Comparison of ENCODE assay signal across 38 cellular contexts in the genomic region with DNA sequence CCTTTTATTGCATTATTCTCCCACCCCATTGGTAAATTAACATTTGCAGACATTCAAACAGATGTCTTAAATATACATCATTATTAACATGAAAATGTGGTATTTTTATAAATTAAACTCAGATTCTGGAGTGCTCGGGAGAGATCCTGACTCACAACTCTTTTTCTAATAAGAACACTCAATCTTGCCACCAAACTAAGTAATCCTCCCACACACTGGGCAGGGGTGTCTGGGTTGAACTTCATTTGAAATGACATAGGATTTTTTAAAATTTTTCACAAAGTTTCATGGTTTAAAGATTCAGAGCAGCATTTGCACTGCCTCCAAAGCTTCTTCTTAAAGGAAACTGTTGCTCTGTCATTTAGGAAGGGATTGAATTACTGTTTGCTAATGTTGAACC.
"Had no signal": no experiment of that assay in that cellular context is flagged by ENCODE, and none has a peak within 500 bp of the region (broad histone marks: within the 10 kb centered on the region; RNA-seq: fewer than 3 reads in every experiment).

No MANE protein-coding gene starts in this region.

- H3K4me3 Mint-ChIP-seq: activated naive CD4-positive, alpha-beta T cell treated with anti-CD3 and anti-CD28 coated beads for 36 hours; activated naive CD4-positive, alpha-beta T cell treated with anti-CD3 and anti-CD28 coated beads, Interleukin-2, amount 10 ng/mL, durations not matched to agents 7 days and 5 days; activated naive CD4-positive, alpha-beta T cell treated with anti-CD3 and anti-CD28 coated beads, Interleukin-2, amount 50 U/mL, for 24 hours; activated naive CD8-positive, alpha-beta T cell; activated naive CD8-positive, alpha-beta T cell treated with anti-CD3 and anti-CD28 coated beads for 36 hours; activated naive CD8-positive, alpha-beta T cell treated with anti-CD3 and anti-CD28 coated beads, Interleukin-2, amount 10 ng/mL, durations not matched to agents 7 days and 5 days; activated naive CD8-positive, alpha-beta T cell treated with anti-CD3 and anti-CD28 coated beads, Interleukin-2, amount 50 U/mL, for 24 hours; activated T-cell treated with anti-CD3 and anti-CD28 coated beads, Interleukin-2, amount 50 U/mL, for 24 hours; activated T-cell treated with anti-CD3 and anti-CD28 coated beads, Interleukin-2, amount 50 U/mL, for 4 hours; activated T-cell treated with anti-CD3 and anti-CD28 coated beads, Interleukin-2, amount 50 U/mL, for 72 hours; activated T-helper 1 cell treated with anti-CD3 and anti-CD28 coated beads, Interleukin-12 subunit alpha, Interleukin-12 subunit beta, Interleukin-2, Interleukin-4 antibody, amounts not matched to agents 30 ng/mL and 10 ng/mL and 1 ng/mL, durations not matched to agents 14 hours and 24 hours and 36 hours; activated T-helper 17 cell treated with anti-CD3 and anti-CD28 coated beads, Interleukin-2, amount 50 U/mL, for 72 hours; brain; central memory CD8-positive, alpha-beta T cell had no signal

- H3K27ac ChIP-seq: adrenal gland, ascending aorta, body of pancreas, brain microvascular endothelial cell, breast epithelium, cardiac muscle cell had no signal

- H3K4me1 ChIP-seq: adrenal gland, ascending aorta, body of pancreas, breast epithelium had no signal

- ATAC-seq: activated naive CD4-positive, alpha-beta T cell treated with anti-CD3 and anti-CD28 coated beads, Interleukin-2, amount 50 U/mL, for 72 hours; activated naive CD8-positive, alpha-beta T cell treated with anti-CD3 and anti-CD28 coated beads, Interleukin-2, amount 50 U/mL, for 24 hours; activated T-cell treated with anti-CD3 and anti-CD28 coated beads, Interleukin-2, amount 50 U/mL, for 4 hours; activated T-cell treated with anti-CD3 and anti-CD28 coated beads, Interleukin-2, amount 50 U/mL, for 72 hours; activated T-helper 17 cell treated with anti-CD3 and anti-CD28 coated beads, Interleukin-2, amount 50 U/mL, for 72 hours; body of pancreas had no signal

- H3K9me3 Mint-ChIP-seq: activated naive CD4-positive, alpha-beta T cell treated with anti-CD3 and anti-CD28 coated beads, Interleukin-2, amount 10 ng/mL, durations not matched to agents 7 days and 5 days; activated naive CD4-positive, alpha-beta T cell treated with anti-CD3 and anti-CD28 coated beads, Interleukin-2, amount 50 U/mL, for 24 hours; activated naive CD4-positive, alpha-beta T cell treated with anti-CD3 and anti-CD28 coated beads, Interleukin-2, amount 50 U/mL, for 72 hours; activated naive CD8-positive, alpha-beta T cell treated with anti-CD3 and anti-CD28 coated beads for 36 hours; activated naive CD8-positive, alpha-beta T cell treated with anti-CD3 and anti-CD28 coated beads, Interleukin-2, amount 10 ng/mL, durations not matched to agents 7 days and 5 days; activated naive CD8-positive, alpha-beta T cell treated with anti-CD3 and anti-CD28 coated beads, Interleukin-2, amount 50 U/mL, for 24 hours; activated T-cell treated with anti-CD3 and anti-CD28 coated beads, Interleukin-2, amount 50 U/mL, for 24 hours; activated T-cell treated with anti-CD3 and anti-CD28 coated beads, Interleukin-2, amount 50 U/mL, for 4 hours; activated T-cell treated with anti-CD3 and anti-CD28 coated beads, Interleukin-2, amount 50 U/mL, for 72 hours; activated T-helper 1 cell treated with anti-CD3 and anti-CD28 coated beads, Interleukin-12 subunit alpha, Interleukin-12 subunit beta, Interleukin-2, Interleukin-4 antibody, amounts not matched to agents 30 ng/mL and 10 ng/mL and 1 ng/mL, durations not matched to agents 14 hours and 24 hours and 36 hours; activated T-helper 17 cell treated with anti-CD3 and anti-CD28 coated beads, Interleukin-2, amount 50 U/mL, for 72 hours; activated T-helper 2 cell treated with anti-CD3 and anti-CD28 coated beads, Interferon-gamma antibody, Interleukin-2, Interleukin-4, amounts not matched to agents 10 μg/mL and 5 μg/mL and 100 μg/mL, durations not matched to agents 14 hours and 24 hours and 36 hours; brain had no signal

- H3K27me3 Mint-ChIP-seq: activated naive CD4-positive, alpha-beta T cell treated with anti-CD3 and anti-CD28 coated beads, Interleukin-2, amount 10 ng/mL, durations not matched to agents 7 days and 5 days; activated naive CD4-positive, alpha-beta T cell treated with anti-CD3 and anti-CD28 coated beads, Interleukin-2, amount 50 U/mL, for 24 hours; activated naive CD8-positive, alpha-beta T cell; activated naive CD8-positive, alpha-beta T cell treated with anti-CD3 and anti-CD28 coated beads for 36 hours; activated naive CD8-positive, alpha-beta T cell treated with anti-CD3 and anti-CD28 coated beads, Interleukin-2, amount 10 ng/mL, durations not matched to agents 7 days and 5 days; activated naive CD8-positive, alpha-beta T cell treated with anti-CD3 and anti-CD28 coated beads, Interleukin-2, amount 50 U/mL, for 24 hours; activated T-cell treated with anti-CD3 and anti-CD28 coated beads, Interleukin-2, amount 50 U/mL, for 24 hours; activated T-helper 17 cell treated with anti-CD3 and anti-CD28 coated beads, Interleukin-2, amount 50 U/mL, for 72 hours; brain; central memory CD8-positive, alpha-beta T cell had no signal

- H3K36me3 Mint-ChIP-seq: activated naive CD4-positive, alpha-beta T cell treated with anti-CD3 and anti-CD28 coated beads, Interleukin-2, amount 10 ng/mL, durations not matched to agents 7 days and 5 days; activated naive CD4-positive, alpha-beta T cell treated with anti-CD3 and anti-CD28 coated beads, Interleukin-2, amount 50 U/mL, for 24 hours; activated naive CD4-positive, alpha-beta T cell treated with anti-CD3 and anti-CD28 coated beads, Interleukin-2, amount 50 U/mL, for 72 hours; activated naive CD8-positive, alpha-beta T cell; activated naive CD8-positive, alpha-beta T cell treated with anti-CD3 and anti-CD28 coated beads for 36 hours; activated naive CD8-positive, alpha-beta T cell treated with anti-CD3 and anti-CD28 coated beads, Interleukin-2, amount 10 ng/mL, durations not matched to agents 7 days and 5 days; brain had no signal

- FAIRE-seq: bronchial epithelial cell had no signal

- H3K36me3 ChIP-seq: adrenal gland, ascending aorta, brain microvascular endothelial cell, breast epithelium, cardiac muscle cell had no signal

- H3K27ac Mint-ChIP-seq: activated naive CD4-positive, alpha-beta T cell treated with anti-CD3 and anti-CD28 coated beads for 36 hours; activated naive CD4-positive, alpha-beta T cell treated with anti-CD3 and anti-CD28 coated beads, Interleukin-2, amount 10 ng/mL, durations not matched to agents 7 days and 5 days; activated naive CD4-positive, alpha-beta T cell treated with anti-CD3 and anti-CD28 coated beads, Interleukin-2, amount 50 U/mL, for 24 hours; activated naive CD4-positive, alpha-beta T cell treated with anti-CD3 and anti-CD28 coated beads, Interleukin-2, amount 50 U/mL, for 72 hours; activated naive CD8-positive, alpha-beta T cell; activated naive CD8-positive, alpha-beta T cell treated with anti-CD3 and anti-CD28 coated beads for 36 hours; activated naive CD8-positive, alpha-beta T cell treated with anti-CD3 and anti-CD28 coated beads, Interleukin-2, amount 10 ng/mL, durations not matched to agents 7 days and 5 days; activated naive CD8-positive, alpha-beta T cell treated with anti-CD3 and anti-CD28 coated beads, Interleukin-2, amount 50 U/mL, for 24 hours; activated T-cell treated with anti-CD3 and anti-CD28 coated beads, Interleukin-2, amount 50 U/mL, for 24 hours; activated T-cell treated with anti-CD3 and anti-CD28 coated beads, Interleukin-2, amount 50 U/mL, for 72 hours; activated T-helper 1 cell treated with anti-CD3 and anti-CD28 coated beads, Interleukin-12 subunit alpha, Interleukin-12 subunit beta, Interleukin-2, Interleukin-4 antibody, amounts not matched to agents 30 ng/mL and 10 ng/mL and 1 ng/mL, durations not matched to agents 14 hours and 24 hours and 36 hours; activated T-helper 17 cell treated with anti-CD3 and anti-CD28 coated beads, Interleukin-2, amount 50 U/mL, for 72 hours; activated T-helper 2 cell treated with anti-CD3 and anti-CD28 coated beads, Interferon-gamma antibody, Interleukin-2, Interleukin-4, amounts not matched to agents 10 μg/mL and 5 μg/mL and 100 μg/mL, durations not matched to agents 14 hours and 24 hours and 36 hours; brain had no signal

- H3K4me3 ChIP-seq: adrenal gland, ascending aorta, body of pancreas, breast epithelium, cardiac muscle cell had no signal

- H3K9me3 ChIP-seq: adrenal gland, ascending aorta, body of pancreas, breast epithelium had no signal

- H3K4me1 Mint-ChIP-seq: activated naive CD4-positive, alpha-beta T cell treated with anti-CD3 and anti-CD28 coated beads, Interleukin-2, amount 10 ng/mL, durations not matched to agents 7 days and 5 days; activated naive CD4-positive, alpha-beta T cell treated with anti-CD3 and anti-CD28 coated beads, Interleukin-2, amount 50 U/mL, for 24 hours; activated naive CD8-positive, alpha-beta T cell treated with anti-CD3 and anti-CD28 coated beads for 36 hours; activated naive CD8-positive, alpha-beta T cell treated with anti-CD3 and anti-CD28 coated beads, Interleukin-2, amount 10 ng/mL, durations not matched to agents 7 days and 5 days; activated naive CD8-positive, alpha-beta T cell treated with anti-CD3 and anti-CD28 coated beads, Interleukin-2, amount 50 U/mL, for 24 hours; activated T-helper 17 cell treated with anti-CD3 and anti-CD28 coated beads, Interleukin-2, amount 50 U/mL, for 72 hours; brain; central memory CD8-positive, alpha-beta T cell had no signal

- H3K27me3 ChIP-seq: adrenal gland, ascending aorta, body of pancreas, brain microvascular endothelial cell, breast epithelium, cardiac muscle cell had no signal

- DNase-seq: activated effector memory CD4-positive, alpha-beta T cell treated with anti-CD3 and anti-CD28 coated beads, Interleukin-2, amount 50 U/mL, for 16 hours; activated effector memory CD4-positive, alpha-beta T cell treated with Interleukin-2 at 50 U/mL for 16 hours; activated gamma-delta T cell; activated gamma-delta T cell treated with Interleukin-2 at 50 U/mL for 16 hours; activated naive CD4-positive, alpha-beta T cell; activated naive CD4-positive, alpha-beta T cell treated with anti-CD3 and anti-CD28 coated beads for 36 hours; activated naive CD4-positive, alpha-beta T cell treated with anti-CD3 and anti-CD28 coated beads, Interleukin-2, amount 10 ng/mL, durations not matched to agents 7 days and 5 days; activated naive CD4-positive, alpha-beta T cell treated with anti-CD3 and anti-CD28 coated beads, Interleukin-2, amount 50 U/mL, for 16 hours; activated naive CD4-positive, alpha-beta T cell treated with Interleukin-2 at 50 U/mL for 16 hours; activated naive CD8-positive, alpha-beta T cell treated with anti-CD3 and anti-CD28 coated beads for 36 hours; activated naive CD8-positive, alpha-beta T cell treated with anti-CD3 and anti-CD28 coated beads, Interleukin-2, amount 10 ng/mL, durations not matched to agents 7 days and 5 days; activated naive CD8-positive, alpha-beta T cell treated with anti-CD3 and anti-CD28 coated beads, Interleukin-2, amount 50 U/mL, for 24 hours; activated T-cell treated with anti-CD3 and anti-CD28 coated beads, Interleukin-2, amount 50 U/mL, for 1 hour; activated T-cell treated with anti-CD3 and anti-CD28 coated beads, Interleukin-2, amount 50 U/mL, for 24 hours; activated T-cell treated with anti-CD3 and anti-CD28 coated beads, Interleukin-2, amount 50 U/mL, for 4 hours; activated T-cell treated with anti-CD3 and anti-CD28 coated beads, Interleukin-2, amount 50 U/mL, for 48 hours; activated T-cell treated with anti-CD3 and anti-CD28 coated beads, Interleukin-2, amount 50 U/mL, for 72 hours; adrenal gland; amniotic stem cell; amygdala; anterior cingulate cortex; aorta; body of pancreas; brain microvascular endothelial cell; central memory CD4-positive, alpha-beta T cell; cerebellar nuclear complex had no signal
